ENCODE assay signal across 24 cellular contexts in genomic region chr6:7446644-7447325, GRCh38. TPM values are rescaled to one million over a fixed set of nuclear protein-coding genes. Genes with fewer than 3 reads are reported as not detected.
DNase-seq lines count a peak whose midpoint lies in the region; ATAC-seq, FAIRE-seq and TF ChIP-seq lines count a peak whose summit lies in the region.
"Had no signal": no experiment of that assay in that cellular context is flagged by ENCODE, and none has a peak within 500 bp of the region (broad histone marks: within the 10 kb centered on the region; RNA-seq: fewer than 3 reads in every experiment).

No MANE protein-coding gene starts in this region.

- CTCF ChIA-PET in HepG2 (lab: Yijun Ruan, JAX; ENCODE audit: low intra/inter-chr PET ratio, low total read pairs): no interaction called here
- CTCF ChIA-PET in MCF 10A (lab: Yijun Ruan, JAX): interaction anchor here (0.6 to 1.6 kb wide), 4 partner anchors 21 to 99 kb away, joined by 3 to 4 read pairs (median 3); no protein-coding TSS in a partner anchor

- H3K4me1 ChIP-seq in HepG2 (ENCODE audit: insufficient read depth, low read length) (peaks cover 48% of the 10 kb centered on the region), right lobe of liver (peaks cover 0 to 6% (median 0%) of the 10 kb centered on the region in 4 donors), SJCRH30 (no peaks in the 10 kb centered on the region), spleen (no peaks in the 10 kb centered on the region)
- H3K4me1 ChIP-seq: breast epithelium had no signal

- H3K9ac ChIP-seq in HepG2 (ENCODE audit: insufficient read depth, low read depth, low read length): peak overlapping the region; percentile 19; the same call in 1 of the 2 replicates

- DNase-seq in HepG2 (ENCODE audit: low spot score) (peak; percentile 49), right lobe of liver (no peak), MCF 10A (ENCODE audit: unreplicated experiment) (peak; percentile 60), nephron progenitor cell (peak; percentile 43), SJCRH30 (no peak), spleen (no peak)
- DNase-seq in activated effector memory CD4-positive, alpha-beta T cell treated with anti-CD3 and anti-CD28 coated beads, Interleukin-2, amount 50 U/mL, for 16 hours: no peak
- DNase-seq: activated CD4-positive, CD25-positive, alpha-beta regulatory T cell; activated naive CD8-positive, alpha-beta T cell treated with anti-CD3 and anti-CD28 coated beads, Interleukin-2, amount 10 ng/mL, durations not matched to agents 7 days and 5 days; C1 segment of cervical spinal cord; dermis blood vessel endothelial cell; DMS153; erythroblast; glutamatergic neuron; MG63; NCI-H187 treated with DMSO at 0.1 percent for 48 hours; ovary; SHP77 had no signal

- TF ChIP-seq CTCF in HepG2 (CRISPR knock-in tag; IDR thresholded peaks at IDR 0.05) (peak; percentile 78), right lobe of liver (IDR thresholded peaks at IDR 0.05) (no peak), MCF 10A (IDR thresholded peaks at IDR 0.05; ENCODE audit: unreplicated experiment) (no peak), nephron progenitor cell (IDR thresholded peaks at IDR 0.05) (no peak), spleen (IDR thresholded peaks at IDR 0.05 in 8 of 11, conservative IDR thresholded peaks at IDR 0.05 in 3 of 11) (no peak)

- ATAC-seq in HepG2 (peak; percentile 93), right lobe of liver (no peak), HG03097 (IDR thresholded peaks at IDR 0.05; ENCODE audit: low FRiP score, unreplicated experiment) (no peak)

- H3K4me1 Mint-ChIP-seq in MCF 10A (ENCODE audit: insufficient read depth, unreplicated experiment) (peaks cover 21% of the 10 kb centered on the region), nephron progenitor cell (peaks cover 32% of the 10 kb centered on the region)
- H3K4me1 Mint-ChIP-seq: activated naive CD8-positive, alpha-beta T cell treated with anti-CD3 and anti-CD28 coated beads, Interleukin-2, amount 10 ng/mL, durations not matched to agents 7 days and 5 days had no signal

- H3K27ac ChIP-seq in HepG2 (ENCODE audit: extremely low read length, insufficient read depth, low read length): no peak overlapping the region
- H3K27ac ChIP-seq in right lobe of liver: no peak overlapping the region
- no peak overlapping the region for H3K27ac ChIP-seq in SJCRH30
- H3K27ac ChIP-seq in spleen: no peak overlapping the region
- H3K27ac ChIP-seq: ovary had no signal

- TF ChIP-seq RAD21 in HepG2 (CRISPR knock-in tag; IDR thresholded peaks at IDR 0.05): peak; percentile 52; the same call in 1 of the 2 replicates

- H3K36me3 Mint-ChIP-seq in MCF 10A (ENCODE audit: insufficient read depth, unreplicated experiment): no peaks in the 10 kb centered on the region
- H3K36me3 Mint-ChIP-seq in nephron progenitor cell (ENCODE audit: low read depth): no peaks in the 10 kb centered on the region
- H3K36me3 Mint-ChIP-seq: activated naive CD8-positive, alpha-beta T cell treated with anti-CD3 and anti-CD28 coated beads, Interleukin-2, amount 10 ng/mL, durations not matched to agents 7 days and 5 days had no signal

- peak overlapping the region; percentile 74 for H3K4me2 ChIP-seq in HepG2 (ENCODE audit: low read depth, low read length)

- peak overlapping the region; percentile 16 to 55 (median 29); a peak in 5 of 6 replicates for H3K4me3 ChIP-seq in HepG2 (replicated peaks in 1 of 3; ENCODE audit: insufficient read depth in 1 of 3, low read depth in 2 of 3, low read length in 3 of 3)
- no peak overlapping the region for H3K4me3 ChIP-seq in right lobe of liver
- no peak overlapping the region for H3K4me3 ChIP-seq in SJCRH30
- no peak overlapping the region for H3K4me3 ChIP-seq in spleen
- H3K4me3 ChIP-seq: MG63, ovary had no signal

- H3K27me3 Mint-ChIP-seq in MCF 10A (ENCODE audit: insufficient read depth, unreplicated experiment) (no peaks in the 10 kb centered on the region), nephron progenitor cell (ENCODE audit: low read depth, poor library complexity) (peaks cover 8% of the 10 kb centered on the region)

- POLR2A ChIA-PET in HepG2 (lab: Yijun Ruan, JAX) (interaction anchor here (1.0 to 1.3 kb wide), 3 partner anchors 17 to 95 kb away, joined by 4 to 5 read pairs (median 5); partner anchors contain the start of gene DSP), MCF 10A (lab: Yijun Ruan, JAX) (interaction anchor here (0.8 to 3.4 kb wide), 13 partner anchors 12 to 160 kb away, joined by 3 to 14 read pairs (median 6); partner anchors contain the start of genes DSP and SNRNP48)

- peak overlapping the region; percentile 5 for H3K27ac Mint-ChIP-seq in MCF 10A (ENCODE audit: low read depth, unreplicated experiment)
- H3K27ac Mint-ChIP-seq in nephron progenitor cell: no peak overlapping the region
- H3K27ac Mint-ChIP-seq: activated naive CD8-positive, alpha-beta T cell treated with anti-CD3 and anti-CD28 coated beads, Interleukin-2, amount 10 ng/mL, durations not matched to agents 7 days and 5 days had no signal

- no TSS peak for BruUV-seq in HepG2 (replicated peaks; lab: Mats Ljungman, UMichigan)
- no TSS peak for BruUV-seq in MCF 10A (replicated peaks; lab: Mats Ljungman, UMichigan)

- TF ChIP-seq POLR2A in HepG2 (IDR thresholded peaks at IDR 0.05; ENCODE audit: insufficient read depth in 1 of 2, low read depth in 2 of 2, low read length in 2 of 2): no peak
- no peak for TF ChIP-seq POLR2A in right lobe of liver (IDR thresholded peaks at IDR 0.05)
- TF ChIP-seq POLR2A in spleen (IDR thresholded peaks at IDR 0.05): no peak

- H3K9me3 ChIP-seq in HepG2 (ENCODE audit: low read length): no peaks in the 10 kb centered on the region
- H3K9me3 ChIP-seq in right lobe of liver: no peaks in the 10 kb centered on the region
- no peaks in the 10 kb centered on the region for H3K9me3 ChIP-seq in SJCRH30 (replicated peaks)
- peaks cover 0 to 3% (median 0%) of the 10 kb centered on the region in 8 donors for H3K9me3 ChIP-seq in spleen
- H3K9me3 ChIP-seq: breast epithelium, MG63, ovary had no signal

- TF ChIP-seq EP300 in HepG2 (IDR thresholded peaks at IDR 0.05; ENCODE audit: low read depth in 2 of 2, low read length in 2 of 2): no peak
- no peak for TF ChIP-seq EP300 in HepG2 (CRISPR knock-in tag; IDR thresholded peaks at IDR 0.05; ENCODE audit: borderline replicate concordance)

- H3K27me3 ChIP-seq in HepG2 (ENCODE audit: control insufficient read depth in 1 of 2, insufficient read depth in 2 of 2, low read length in 2 of 2) (peaks cover 5 to 20% of the 10 kb centered on the region in 2 experiments; a peak in 4 of 5 replicates), right lobe of liver (no peaks in the 10 kb centered on the region), SJCRH30 (no peaks in the 10 kb centered on the region), spleen (replicated peaks in 1 of 7) (no peaks in the 10 kb centered on the region)
- H3K27me3 ChIP-seq: breast epithelium, MG63, ovary had no signal

- in situ Hi-C loops in HepG2 (cut with HindIII; ENCODE audit: extremely low pct_ligation_motif_present, low pct_unique_long_range_greater_than_20kb): no loop called here

- no peak overlapping the region for H2AFZ ChIP-seq in HepG2 (ENCODE audit: low read length)

- H3K79me2 ChIP-seq in HepG2 (ENCODE audit: insufficient read depth, low read length): no peaks in the 10 kb centered on the region

- H3K4me3 Mint-ChIP-seq in MCF 10A (ENCODE audit: unreplicated experiment) (peak overlapping the region; percentile 18), nephron progenitor cell (no peak overlapping the region)
- H3K4me3 Mint-ChIP-seq: activated naive CD8-positive, alpha-beta T cell treated with anti-CD3 and anti-CD28 coated beads, Interleukin-2, amount 10 ng/mL, durations not matched to agents 7 days and 5 days had no signal

- 22% methylated on average over 12 of the region's 15 CpGs for WGBS in HepG2 (ENCODE audit: low lambda C conversion rate)
- 88% methylated on average over 3 of the region's 15 CpGs for WGBS in right lobe of liver (ENCODE audit: insufficient coverage, low coverage, low lambda C conversion rate, missing lambda C conversion rate)
- WGBS in spleen, 5 donors: 83 to 94% (median 87%) methylated on average over 15 of the region's 15 CpGs

- intact Hi-C loops in HepG2 (cut with micrococcal nuclease; ENCODE audit: unreplicated experiment): loop anchor here (1.0 to 5.0 kb wide), 2 partner anchors 97 to 116 kb away; no protein-coding TSS in a partner anchor
- intact Hi-C loops in right lobe of liver (cut with DNase I): no loop called here
- intact Hi-C loops in MCF 10A (cut with micrococcal nuclease): no loop called here
- intact Hi-C loops in spleen (cut with DNase I; ENCODE audit: low total_unique reads): no loop called here

- peak; percentile 50 for FAIRE-seq in HepG2 (lab: Jason Lieb, UNC)

- no peaks in the 10 kb centered on the region for H3K36me3 ChIP-seq in HepG2 (replicated peaks in 1 of 2; ENCODE audit: control insufficient read depth in 1 of 2, insufficient read depth in 2 of 2, low read length in 2 of 2)
- no peaks in the 10 kb centered on the region for H3K36me3 ChIP-seq in right lobe of liver
- H3K36me3 ChIP-seq in SJCRH30: no peaks in the 10 kb centered on the region
- H3K36me3 ChIP-seq in spleen: no peaks in the 10 kb centered on the region
- H3K36me3 ChIP-seq: breast epithelium, MG63, ovary had no signal

- no peaks in the 10 kb centered on the region for H4K20me1 ChIP-seq in HepG2 (ENCODE audit: insufficient read depth, low read length)

- H3K9me3 Mint-ChIP-seq in MCF 10A (ENCODE audit: unreplicated experiment): no peaks in the 10 kb centered on the region
- peaks cover 3% of the 10 kb centered on the region for H3K9me3 Mint-ChIP-seq in nephron progenitor cell
- H3K9me3 Mint-ChIP-seq: activated naive CD8-positive, alpha-beta T cell treated with anti-CD3 and anti-CD28 coated beads, Interleukin-2, amount 10 ng/mL, durations not matched to agents 7 days and 5 days had no signal

RNA-seq across cellular contexts. Expression of gene RIOK1, which starts 57.2 kb away (rescaled TPM):
- total RNA-seq in HepG2 (2016; rRNA removed; fragmentation: Illumina TruSeq; extraction: Trizol) (37.8 and 45.7 TPM in 2 replicates), right lobe of liver (1 to 10 TPM; 4.6 to 7.9 (median 6.7) TPM), MCF 10A (2022) (34.2 and 40.9 TPM in 2 replicates), spleen (10 to 100 TPM; 15.8 to 26.6 (median 20.7) TPM)
- 9.0 and 10.4 TPM in 2 replicates for total RNA-seq in HepG2 (2016; cell fraction: cytosol; rRNA removed; fragmentation: Illumina TruSeq; extraction: Trizol; ENCODE audit: low read depth)
- 39.9 and 45.0 TPM in 2 replicates for total RNA-seq in HepG2 (2016; cell fraction: insoluble cytoplasmic fraction; rRNA removed; fragmentation: Illumina TruSeq; extraction: Trizol)
- total RNA-seq in HepG2 (2016; cell fraction: membrane; rRNA removed; fragmentation: Illumina TruSeq; extraction: Trizol): 17.4 and 18.1 TPM in 2 replicates
- total RNA-seq in HepG2 (2016; cell fraction: nucleus; rRNA removed; fragmentation: Illumina TruSeq; extraction: Trizol): 34.6 and 34.9 TPM in 2 replicates
- polyA plus RNA-seq in HepG2 (2011; rRNA removed) (9.1 and 9.4 TPM in 2 replicates), spleen (10 to 100 TPM; 12.7 to 16.6 (median 13.0) TPM)
- polyA plus RNA-seq in HepG2 (2011; cell fraction: cytosol; rRNA removed): 9.0 and 9.4 TPM in 2 replicates
- polyA plus RNA-seq in HepG2 (2011; cell fraction: nucleus; rRNA removed): 40.2 and 43.0 TPM in 2 replicates
- polyA plus RNA-seq in HepG2 (2012): 21.2 and 21.9 TPM in 2 replicates
- 3.1 and 3.2 TPM in 2 replicates for polyA plus RNA-seq in HepG2 (2016; cell fraction: cytosol; fragmentation: Illumina TruSeq; extraction: Trizol; ENCODE audit: low read depth)
- polyA plus RNA-seq in HepG2 (2016; cell fraction: insoluble cytoplasmic fraction; fragmentation: Illumina TruSeq; extraction: Trizol; ENCODE audit: low read depth): 42.5 and 43.5 TPM in 2 replicates
- 7.3 and 8.5 TPM in 2 replicates for polyA plus RNA-seq in HepG2 (2016; cell fraction: membrane; fragmentation: Illumina TruSeq; extraction: Trizol; ENCODE audit: low read depth)
- 47.3 and 58.2 TPM in 2 replicates for polyA plus RNA-seq in HepG2 (2016; cell fraction: nucleus; fragmentation: Illumina TruSeq; extraction: Trizol; ENCODE audit: insufficient read depth, low read depth)
- polyA minus RNA-seq in HepG2 (2011; rRNA and poly(A)+ RNA removed; ENCODE audit: low replicate concordance): 12.4 and 18.6 TPM in 2 replicates
- polyA minus RNA-seq in HepG2 (2011; cell fraction: cytosol; rRNA and poly(A)+ RNA removed): 5.8 and 6.5 TPM in 2 replicates
- 28.8 and 43.3 TPM in 2 replicates for polyA minus RNA-seq in HepG2 (2011; cell fraction: nucleus; rRNA and poly(A)+ RNA removed)
- 17.8 and 21.3 TPM in 2 replicates for total RNA-seq in SJCRH30 (2014; rRNA removed; shearing (Covaris generic))

RNA-seq across cellular contexts. Expression of gene CAGE1, which starts 57.2 kb away (rescaled TPM):
- total RNA-seq in HepG2 (2016; rRNA removed; fragmentation: Illumina TruSeq; extraction: Trizol) (0.15 TPM in 1 of 2 replicates, not detected in the other), right lobe of liver (not detected), MCF 10A (2022) (0.33 and 0.47 TPM in 2 replicates), spleen (not detected)
- total RNA-seq in HepG2 (2016; cell fraction: cytosol; rRNA removed; fragmentation: Illumina TruSeq; extraction: Trizol; ENCODE audit: low read depth): 0.18 and 0.61 TPM in 2 replicates
- 0.17 TPM in 1 of 2 replicates, not detected in the other for total RNA-seq in HepG2 (2016; cell fraction: insoluble cytoplasmic fraction; rRNA removed; fragmentation: Illumina TruSeq; extraction: Trizol)
- total RNA-seq in HepG2 (2016; cell fraction: membrane; rRNA removed; fragmentation: Illumina TruSeq; extraction: Trizol): 0.15 and 0.28 TPM in 2 replicates
- 0.16 TPM in 1 of 2 replicates, not detected in the other for total RNA-seq in HepG2 (2016; cell fraction: nucleus; rRNA removed; fragmentation: Illumina TruSeq; extraction: Trizol)
- polyA plus RNA-seq in HepG2 (2011; rRNA removed) (0.01 and 0.03 TPM in 2 replicates), spleen (not detected)
- polyA plus RNA-seq in HepG2 (2011; cell fraction: cytosol; rRNA removed): not detected in 2 replicates
- polyA plus RNA-seq in HepG2 (2011; cell fraction: nucleus; rRNA removed): 0.03 TPM in 1 of 2 replicates, not detected in the other
- not detected in 2 replicates for polyA plus RNA-seq in HepG2 (2012)
- not detected in 2 replicates for polyA plus RNA-seq in HepG2 (2016; cell fraction: cytosol; fragmentation: Illumina TruSeq; extraction: Trizol; ENCODE audit: low read depth)
- polyA plus RNA-seq in HepG2 (2016; cell fraction: insoluble cytoplasmic fraction; fragmentation: Illumina TruSeq; extraction: Trizol; ENCODE audit: low read depth): 0.08 and 0.11 TPM in 2 replicates
- polyA plus RNA-seq in HepG2 (2016; cell fraction: membrane; fragmentation: Illumina TruSeq; extraction: Trizol; ENCODE audit: low read depth): not detected in 2 replicates
- polyA plus RNA-seq in HepG2 (2016; cell fraction: nucleus; fragmentation: Illumina TruSeq; extraction: Trizol; ENCODE audit: insufficient read depth, low read depth): 0.25 TPM in 1 of 2 replicates, not detected in the other
- polyA minus RNA-seq in HepG2 (2011; rRNA and poly(A)+ RNA removed; ENCODE audit: low replicate concordance): 0.28 and 0.61 TPM in 2 replicates
- polyA minus RNA-seq in HepG2 (2011; cell fraction: cytosol; rRNA and poly(A)+ RNA removed): not detected in 2 replicates
- 0.39 and 0.62 TPM in 2 replicates for polyA minus RNA-seq in HepG2 (2011; cell fraction: nucleus; rRNA and poly(A)+ RNA removed)
- total RNA-seq in SJCRH30 (2014; rRNA removed; shearing (Covaris generic)): 0.16 TPM in 1 of 2 replicates, not detected in the other
- total RNA-seq: A172, breast epithelium, NCI-H460, ovary, temporal lobe had no signal
- polyA plus RNA-seq: liver, ovary had no signal

Comparison
In these comparisons a context has a peak if more than half of its experiments do, and no peak if none do; other contexts are left out.
1. DNase-seq: peak in HepG2 (single experiment), MCF 10A (single experiment) and nephron progenitor cell (single experiment); none in right lobe of liver (0 of 3), SJCRH30 (0 of 2), spleen (single experiment) and activated effector memory CD4-positive, alpha-beta T cell treated with anti-CD3 and anti-CD28 coated beads, Interleukin-2, amount 50 U/mL, for 16 hours (single experiment).
2. H3K4me3 ChIP-seq: peak in HepG2 (3 of 3); none in right lobe of liver (0 of 3), SJCRH30 (single experiment) and spleen (0 of 8).